ENCODE assay signal across 9 cellular contexts in the genomic region with DNA sequence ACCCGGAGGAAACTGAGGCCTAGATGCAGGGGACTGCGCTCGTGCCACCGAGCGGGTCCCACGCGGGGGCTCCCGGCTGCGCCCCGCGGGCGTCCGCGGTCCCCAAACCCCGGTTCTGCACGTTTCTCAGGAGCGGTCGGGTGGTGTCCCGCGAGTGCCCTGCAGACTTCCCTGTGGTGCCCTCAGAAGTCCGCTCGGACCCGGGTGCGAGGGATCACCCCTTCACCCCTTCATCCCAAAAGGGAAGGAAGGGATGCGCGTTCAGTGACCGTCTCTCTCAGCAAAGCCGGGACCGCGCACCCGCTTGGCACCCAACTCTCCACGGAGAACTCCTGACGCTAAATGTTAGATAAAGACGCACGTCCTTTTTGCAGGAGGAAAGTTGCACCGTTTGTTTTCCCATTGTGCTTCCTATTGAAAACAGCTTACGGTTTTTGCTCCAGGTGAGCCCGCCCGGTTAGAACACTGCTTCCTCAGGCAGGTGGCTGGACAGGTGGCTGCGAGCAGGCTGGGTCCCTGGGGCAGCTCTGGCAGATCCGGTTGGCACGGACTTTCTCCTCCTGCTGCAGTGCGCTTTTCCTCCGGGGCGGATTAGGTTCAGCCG. TPM values are rescaled to one million over a fixed set of nuclear protein-coding genes. Genes with fewer than 3 reads are reported as not detected.
DNase-seq lines count a peak whose midpoint lies in the region; ATAC-seq, FAIRE-seq and TF ChIP-seq lines count a peak whose summit lies in the region.
"Had no signal": no experiment of that assay in that cellular context is flagged by ENCODE, and none has a peak within 500 bp of the region (broad histone marks: within the 10 kb centered on the region; RNA-seq: fewer than 3 reads in every experiment).

No MANE protein-coding gene starts in this region.

- POLR2A ChIA-PET in SK-N-SH (lab: Yijun Ruan, JAX), result no interaction called here

- no peaks in the 10 kb centered on the region for H3K9me3 ChIP-seq in SK-N-SH
- no peaks in the 10 kb centered on the region for H3K9me3 ChIP-seq in pancreas

- no peaks in the 10 kb centered on the region for H3K9me2 ChIP-seq in SK-N-SH

- WGBS in SK-N-SH (ENCODE audit: low lambda C conversion rate), result 18% methylated on average over 14 of the region's 46 CpGs
- WGBS in pancreas, 2 donors, result 1 to 3% methylated on average over 34 to 46 of the region's 46 CpGs

- DNase-seq in SK-N-SH, result peak; percentile 64
- peak; percentile 71 for DNase-seq in activated CD8-positive, alpha-beta memory T cell treated with anti-CD3 and anti-CD28 coated beads for 24 hours
- peak in 1 of 2 donors; percentile 46 for DNase-seq in foreskin fibroblast
- DNase-seq in pancreas, result peak; percentile 40 to 80 (median 56)
- DNase-seq in NCI-H1048 (lab: John Stamatoyannopoulos, UW), result no peak
- no peak for DNase-seq in OCI-M2 (lab: John Stamatoyannopoulos, UW; ENCODE audit: unreplicated experiment)

- H3K4me1 ChIP-seq in SK-N-SH (ENCODE audit: control insufficient read depth in 1 of 2, insufficient read depth in 2 of 2, low read depth in 1 of 2, low read length in 1 of 2), result peaks cover 29% of the 10 kb centered on the region in 2 experiments; a peak in 3 of 4 replicates
- peaks cover 0 to 3% (median 0%) of the 10 kb centered on the region in 3 donors for H3K4me1 ChIP-seq in pancreas

- ATAC-seq in SK-N-SH treated with all-trans-retinoic acid at 6 μM for 48 hours, result no peak
- peak; percentile 10 for ATAC-seq in HG03520 (IDR thresholded peaks at IDR 0.05; ENCODE audit: unreplicated experiment)
- peak; percentile 39 to 69 (median 65) for ATAC-seq in pancreas

- peaks cover 3% of the 10 kb centered on the region for H3F3A ChIP-seq in SK-N-SH (replicated peaks; ENCODE audit: insufficient read depth)

- H3K79me2 ChIP-seq in SK-N-SH (ENCODE audit: insufficient read depth), result peaks cover 49% of the 10 kb centered on the region

- TF ChIP-seq CTCF in SK-N-SH (IDR thresholded peaks at IDR 0.05) (no peak), foreskin fibroblast (IDR thresholded peaks at IDR 0.05; ENCODE audit: low read depth, low read length) (no peak), pancreas (IDR thresholded peaks at IDR 0.05) (no peak)

- peak overlapping the region; percentile 90 for H3K4me2 ChIP-seq in SK-N-SH

- no peak for FAIRE-seq in pancreas (lab: Jason Lieb, UNC)
- FAIRE-seq: colon had no signal

- peak overlapping the region; percentile 82 to 84 for H3K4me3 ChIP-seq in SK-N-SH (ENCODE audit: low read depth in 2 of 2, low read length in 1 of 2)
- peak overlapping the region; percentile 66 to 68 for H3K4me3 ChIP-seq in foreskin fibroblast (ENCODE audit: low read depth in 1 of 2, low read length in 2 of 2)
- H3K4me3 ChIP-seq in pancreas, result peak overlapping the region; percentile 45 to 71 (median 61)

- H4K20me1 ChIP-seq in SK-N-SH (ENCODE audit: insufficient read depth), result 0 out of 2 replicates have a peak, but pooled peaks cover 11% of the 10 kb centered on the region

- no peak for TF ChIP-seq RAD21 in SK-N-SH (IDR thresholded peaks at IDR 0.05; ENCODE audit: low read length)

- H3K27ac ChIP-seq in SK-N-SH (ENCODE audit: low read depth in 2 of 2, low read length in 1 of 2) (no peak overlapping the region), pancreas (no peak overlapping the region)

- H2AFZ ChIP-seq in SK-N-SH (ENCODE audit: low read depth), result no peak overlapping the region

- H3K36me3 ChIP-seq in SK-N-SH (replicated peaks in 1 of 2; ENCODE audit: control insufficient read depth in 1 of 2, insufficient read depth in 2 of 2, low read length in 1 of 2), result peaks cover 0 to 8% of the 10 kb centered on the region in 2 experiments
- no peaks in the 10 kb centered on the region for H3K36me3 ChIP-seq in pancreas

- peak overlapping the region; percentile 63; the same call in 1 of the 2 replicates for H3K9ac ChIP-seq in SK-N-SH

- H3K27me3 ChIP-seq in SK-N-SH (ENCODE audit: insufficient read depth) (no peaks in the 10 kb centered on the region), pancreas (no peaks in the 10 kb centered on the region)

- no peak for TF ChIP-seq EP300 in SK-N-SH (IDR thresholded peaks at IDR 0.05; ENCODE audit: borderline replicate concordance in 1 of 2, low read depth in 1 of 2, low read length in 1 of 2)

- intact Hi-C loops in pancreas (cut with DNase I), result no loop called here

- CTCF ChIA-PET in SK-N-SH (lab: Yijun Ruan, JAX), result interaction anchor here (0.6 to 2.6 kb wide), 12 partner anchors 10 to 453 kb away, joined by 3 to 11 read pairs (median 4); no protein-coding TSS in a partner anchor

TF ChIP-seq in SK-N-SH, 30 proteins besides CTCF, POLR2A, EP300 and RAD21:
- TF ChIP-seq, protein P1, sequence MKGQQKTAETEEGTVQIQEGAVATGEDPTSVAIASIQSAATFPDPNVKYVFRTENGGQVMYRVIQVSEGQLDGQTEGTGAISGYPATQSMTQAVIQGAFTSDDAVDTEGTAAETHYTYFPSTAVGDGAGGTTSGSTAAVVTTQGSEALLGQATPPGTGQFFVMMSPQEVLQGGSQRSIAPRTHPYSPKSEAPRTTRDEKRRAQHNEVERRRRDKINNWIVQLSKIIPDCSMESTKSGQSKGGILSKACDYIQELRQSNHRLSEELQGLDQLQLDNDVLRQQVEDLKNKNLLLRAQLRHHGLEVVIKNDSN (IDR thresholded peaks at IDR 0.05; ENCODE audit: borderline replicate concordance, low read depth), result no peak
- TF ChIP-seq NRF1 (IDR thresholded peaks at IDR 0.05; ENCODE audit: low read depth, low read length) (no peak), GATA2 (CRISPR knock-in tag; IDR thresholded peaks at IDR 0.05) (no peak), GABPA (IDR thresholded peaks at IDR 0.05; ENCODE audit: low read depth) (no peak), ELF1 (IDR thresholded peaks at IDR 0.05) (no peak)
- TF ChIP-seq, protein P2, sequence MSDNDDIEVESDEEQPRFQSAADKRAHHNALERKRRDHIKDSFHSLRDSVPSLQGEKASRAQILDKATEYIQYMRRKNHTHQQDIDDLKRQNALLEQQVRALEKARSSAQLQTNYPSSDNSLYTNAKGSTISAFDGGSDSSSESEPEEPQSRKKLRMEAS (IDR thresholded peaks at IDR 0.05; ENCODE audit: low read depth), result 0 out of 2 replicates have a peak, but pooled peaks have one; percentile 11
- TF ChIP-seq, protein P3, sequence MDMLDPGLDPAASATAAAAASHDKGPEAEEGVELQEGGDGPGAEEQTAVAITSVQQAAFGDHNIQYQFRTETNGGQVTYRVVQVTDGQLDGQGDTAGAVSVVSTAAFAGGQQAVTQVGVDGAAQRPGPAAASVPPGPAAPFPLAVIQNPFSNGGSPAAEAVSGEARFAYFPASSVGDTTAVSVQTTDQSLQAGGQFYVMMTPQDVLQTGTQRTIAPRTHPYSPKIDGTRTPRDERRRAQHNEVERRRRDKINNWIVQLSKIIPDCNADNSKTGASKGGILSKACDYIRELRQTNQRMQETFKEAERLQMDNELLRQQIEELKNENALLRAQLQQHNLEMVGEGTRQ (IDR thresholded peaks at IDR 0.05; ENCODE audit: borderline replicate concordance, low read depth, low read length), result no peak

TF ChIP-seq in SK-N-SH treated with all-trans-retinoic acid at 6 μM for 48 hours, 23 proteins besides CTCF, POLR2A, EP300 and RAD21 (continues in another document):
- TF ChIP-seq OSR1 (CRISPR knock-in tag; IDR thresholded peaks at IDR 0.05) (no peak), ZFP30 (CRISPR knock-in tag; IDR thresholded peaks at IDR 0.05) (no peak), RARB (CRISPR knock-in tag; IDR thresholded peaks at IDR 0.05) (no peak), SNAI2 (CRISPR knock-in tag; IDR thresholded peaks at IDR 0.05) (no peak), PPARA (CRISPR knock-in tag; IDR thresholded peaks at IDR 0.05; ENCODE audit: borderline replicate concordance) (no peak), ARNTL (CRISPR knock-in tag; IDR thresholded peaks at IDR 0.05; ENCODE audit: borderline replicate concordance, low read depth) (no peak), TOX (CRISPR knock-in tag; IDR thresholded peaks at IDR 0.05; ENCODE audit: borderline replicate concordance) (no peak), GLIS3 (CRISPR knock-in tag; IDR thresholded peaks at IDR 0.05) (no peak)
- TF ChIP-seq, protein P4, sequence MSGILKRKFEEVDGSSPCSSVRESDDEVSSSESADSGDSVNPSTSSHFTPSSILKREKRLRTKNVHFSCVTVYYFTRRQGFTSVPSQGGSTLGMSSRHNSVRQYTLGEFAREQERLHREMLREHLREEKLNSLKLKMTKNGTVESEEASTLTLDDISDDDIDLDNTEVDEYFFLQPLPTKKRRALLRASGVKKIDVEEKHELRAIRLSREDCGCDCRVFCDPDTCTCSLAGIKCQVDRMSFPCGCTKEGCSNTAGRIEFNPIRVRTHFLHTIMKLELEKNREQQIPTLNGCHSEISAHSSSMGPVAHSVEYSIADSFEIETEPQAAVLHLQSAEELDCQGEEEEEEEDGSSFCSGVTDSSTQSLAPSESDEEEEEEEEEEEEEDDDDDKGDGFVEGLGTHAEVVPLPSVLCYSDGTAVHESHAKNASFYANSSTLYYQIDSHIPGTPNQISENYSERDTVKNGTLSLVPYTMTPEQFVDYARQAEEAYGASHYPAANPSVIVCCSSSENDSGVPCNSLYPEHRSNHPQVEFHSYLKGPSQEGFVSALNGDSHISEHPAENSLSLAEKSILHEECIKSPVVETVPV (CRISPR knock-in tag; IDR thresholded peaks at IDR 0.05), result no peak
- TF ChIP-seq, protein P5, sequence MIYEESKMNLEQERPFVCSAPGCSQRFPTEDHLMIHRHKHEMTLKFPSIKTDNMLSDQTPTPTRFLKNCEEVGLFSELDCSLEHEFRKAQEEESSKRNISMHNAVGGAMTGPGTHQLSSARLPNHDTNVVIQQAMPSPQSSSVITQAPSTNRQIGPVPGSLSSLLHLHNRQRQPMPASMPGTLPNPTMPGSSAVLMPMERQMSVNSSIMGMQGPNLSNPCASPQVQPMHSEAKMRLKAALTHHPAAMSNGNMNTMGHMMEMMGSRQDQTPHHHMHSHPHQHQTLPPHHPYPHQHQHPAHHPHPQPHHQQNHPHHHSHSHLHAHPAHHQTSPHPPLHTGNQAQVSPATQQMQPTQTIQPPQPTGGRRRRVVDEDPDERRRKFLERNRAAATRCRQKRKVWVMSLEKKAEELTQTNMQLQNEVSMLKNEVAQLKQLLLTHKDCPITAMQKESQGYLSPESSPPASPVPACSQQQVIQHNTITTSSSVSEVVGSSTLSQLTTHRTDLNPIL (CRISPR knock-in tag; IDR thresholded peaks at IDR 0.05; ENCODE audit: low read depth), result no peak

RNA-seq across cellular contexts. Expression of a gene that starts 0.8 kb away (rescaled TPM):
- polyA plus RNA-seq in SK-N-SH (2012; rRNA removed) (17.7 and 21.7 TPM in 2 replicates), pancreas (10 to 100 TPM in 1 of 2 donors, 1 to 10 TPM in 1; 8.9 to 12.4 TPM)
- 8.0 and 10.4 TPM in 2 replicates for polyA plus RNA-seq in SK-N-SH (2012; cell fraction: cytosol; rRNA removed)
- 75.5 and 81.2 TPM in 2 replicates for polyA plus RNA-seq in SK-N-SH (2012; cell fraction: nucleus; rRNA removed)
- 10 to 100 TPM in 1 of 6 donors, 1 to 10 TPM in 5; 6.7 to 16.3 (median 8.9) TPM for total RNA-seq in pancreas

RNA-seq across cellular contexts. Expression of a gene that starts 47.5 kb away (rescaled TPM):
- polyA plus RNA-seq in SK-N-SH (2012; rRNA removed), result not detected in 2 replicates
- polyA plus RNA-seq in SK-N-SH (2012; cell fraction: cytosol; rRNA removed), result 0.09 TPM in 1 of 2 replicates, not detected in the other
- polyA plus RNA-seq in SK-N-SH (2012; cell fraction: nucleus; rRNA removed), result not detected in 2 replicates
- not detected for total RNA-seq in pancreas
- polyA plus RNA-seq in pancreas, result not detected

Comparison
In these comparisons a context has a peak if more than half of its experiments do, and no peak if none do; other contexts are left out.
1. DNase-seq: peak in SK-N-SH (single experiment), activated CD8-positive, alpha-beta memory T cell treated with anti-CD3 and anti-CD28 coated beads for 24 hours (single experiment) and pancreas (6 of 6); none in NCI-H1048 (single experiment) and OCI-M2 (single experiment).
2. Peak in every context shown above with its lines, with median percentiles within 50 percentile points of each other: H3K4me3 ChIP-seq.